Comparison of ENCODE assay signal across 1 cellular context in the genomic region with DNA sequence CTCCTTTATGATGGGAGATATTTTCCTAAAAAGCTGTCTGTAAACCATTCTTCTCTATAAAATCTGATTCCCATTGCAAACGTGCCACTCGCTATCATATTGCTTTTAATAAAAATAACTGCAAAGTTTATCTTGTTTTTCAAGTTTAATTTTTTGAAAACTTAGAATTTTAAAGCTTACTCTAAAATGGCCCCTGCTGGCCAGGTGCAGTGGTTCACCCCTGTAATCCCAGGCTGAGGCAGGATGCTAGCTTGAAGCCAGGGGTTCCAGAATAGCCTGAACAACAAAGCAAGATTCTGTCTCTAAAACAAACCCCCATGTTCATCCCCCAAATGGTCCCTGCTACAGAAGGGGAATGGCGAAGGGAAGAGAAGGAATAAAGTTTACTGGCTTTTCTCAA.
TF ChIP-seq lines count a peak whose summit lies in the region.

No MANE protein-coding gene starts in this region.

TF ChIP-seq in HepG2, 621 proteins besides CTCF, POLR2A, EP300 and RAD21:
- no peak for TF ChIP-seq ZNF207 (IDR thresholded peaks at IDR 0.05; ENCODE audit: borderline replicate concordance)
